26 cellular contexts compared by ENCODE assay signal in the genomic region with DNA sequence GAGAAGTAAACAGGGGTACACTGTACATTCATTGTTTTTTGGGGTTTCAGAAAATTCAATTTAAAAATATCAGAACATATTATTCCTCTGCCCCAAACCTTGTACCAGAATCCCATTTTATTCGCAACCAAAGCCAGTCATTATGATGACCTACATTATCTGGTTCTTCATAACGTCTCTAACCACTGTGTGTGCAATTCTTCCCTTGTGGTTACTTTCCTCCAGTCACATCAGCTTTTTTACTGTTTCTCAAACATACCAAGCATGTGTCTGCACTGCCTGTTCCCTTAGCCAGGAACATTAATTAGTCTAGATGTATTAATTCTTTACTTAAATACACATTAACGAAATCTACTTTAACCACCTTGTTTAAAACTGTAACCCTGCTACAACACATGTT.
"Had no signal": no experiment of that assay in that cellular context is flagged by ENCODE, and none has a peak within 500 bp of the region (broad histone marks: within the 10 kb centered on the region; RNA-seq: fewer than 3 reads in every experiment).

No MANE protein-coding gene starts in this region.

- H3K36me3 ChIP-seq: cardiac muscle cell, left lung, lower lobe of right lung, neural progenitor cell, right atrium auricular region, upper lobe of left lung had no signal

- DNase-seq: activated CD4-positive, alpha-beta T cell treated with anti-CD3 and anti-CD28 coated beads for 4 hours; activated CD4-positive, alpha-beta T cell treated with anti-CD3 and anti-CD28 coated beads, Interleukin-2, amount 50 U/mL, for 4 hours; activated effector memory CD4-positive, alpha-beta T cell treated with Interleukin-2 at 50 U/mL for 16 hours; activated naive CD4-positive, alpha-beta T cell treated with Interleukin-2 at 50 U/mL for 16 hours; aorta; dorsolateral prefrontal cortex; effector memory CD4-positive, alpha-beta T cell; left lung; lower lobe of right lung; mesenchymal stem cell; natural killer cell; occipital lobe; stimulated activated CD4-positive, alpha-beta T cell treated with anti-CD3 and anti-CD28 coated beads, Interleukin-1b, Interleukin-23, amount 100 ng/mL, for 48 hours; stimulated activated CD4-positive, alpha-beta T cell treated with anti-CD3 and anti-CD28 coated beads, Interleukin-4, amount 100 ng/mL, for 4 hours; stimulated activated CD8-positive, alpha-beta memory T cell treated with anti-CD3 and anti-CD28 coated beads, Interleukin-4, amount 100 ng/mL, for 48 hours; stimulated activated naive CD8-positive, alpha-beta T cell treated with anti-CD3 and anti-CD28 coated beads, Interleukin-15, amount 100 ng/mL, for 72 hours; substantia nigra; upper lobe of left lung had no signal

- H3K27me3 ChIP-seq: cardiac muscle cell, dorsolateral prefrontal cortex, left lung, neural progenitor cell, right atrium auricular region, upper lobe of left lung had no signal

- H3K4me1 ChIP-seq: left lung, lower lobe of right lung, neural progenitor cell, parathyroid adenoma, right atrium auricular region, upper lobe of left lung had no signal

- H3K4me2 ChIP-seq: neural progenitor cell, smooth muscle cell had no signal

- H3K27ac ChIP-seq: cardiac muscle cell, coronary artery, dorsolateral prefrontal cortex, left lung, lower lobe of right lung, neural progenitor cell, parathyroid adenoma, right atrium auricular region, upper lobe of left lung, VCaP had no signal

- H2AFZ ChIP-seq: neural progenitor cell, parathyroid adenoma had no signal

- ATAC-seq: left lung; lower lobe of right lung; stimulated activated memory B cell treated with anti-CD40 and anti-IgM and Interleukin-4, amounts not matched to agents 10 μg/mL and 1 μg/mL and 100 μg/mL, for 72 hours; stimulated activated naive CD8-positive, alpha-beta T cell treated with anti-CD3 and anti-CD28 coated beads, Interleukin-15, amount 100 ng/mL, for 72 hours had no signal

- H3K9me3 ChIP-seq: left lung, lower lobe of right lung, right atrium auricular region, upper lobe of left lung had no signal

- H3K4me3 ChIP-seq: cardiac muscle cell, coronary artery, dorsolateral prefrontal cortex, left lung, lower lobe of right lung, neural progenitor cell, right atrium auricular region, smooth muscle cell, upper lobe of left lung had no signal
